In genomic region chr3:46932455-46933225, GRCh38 we compare ENCODE assay signal across 9 cellular contexts. TPM values are rescaled to one million over a fixed set of nuclear protein-coding genes. Genes with fewer than 3 reads are reported as not detected.
DNase-seq lines count a peak whose midpoint lies in the region; TF ChIP-seq lines count a peak whose summit lies in the region.
"Had no signal": no experiment of that assay in that cellular context is flagged by ENCODE, and none has a peak within 500 bp of the region (broad histone marks: within the 10 kb centered on the region; RNA-seq: fewer than 3 reads in every experiment).

No MANE protein-coding gene starts in this region.

- peak overlapping the region; percentile 82 for H3K4me2 ChIP-seq in OCI-LY7 (ENCODE audit: low read length)
- H3K4me2 ChIP-seq: KMS-11 had no signal

- peak overlapping the region; percentile 58 for H3K27ac Mint-ChIP-seq in endodermal cell

- no peak overlapping the region for H2AFZ ChIP-seq in OCI-LY7 (ENCODE audit: low read length)

- H3K4me1 ChIP-seq in OCI-LY7 (ENCODE audit: insufficient read depth, low read length, poor library complexity, severe bottlenecking) (peaks cover 83% of the 10 kb centered on the region), endodermal cell (ENCODE audit: control insufficient read depth, insufficient read depth, low read length) (peaks cover 11% of the 10 kb centered on the region), neutrophil (ENCODE audit: control insufficient read depth in 1 of 2, insufficient read depth in 1 of 2, low read depth in 1 of 2, low read length in 1 of 2) (peaks cover 97 to 100% of the 10 kb centered on the region in 2 experiments)

- H3K36me3 ChIP-seq in OCI-LY7 (ENCODE audit: insufficient read depth, low read length), result peaks cover 84% of the 10 kb centered on the region
- peaks cover 44% of the 10 kb centered on the region for H3K36me3 ChIP-seq in endodermal cell (ENCODE audit: control insufficient read depth, insufficient read depth, low read length)
- H3K36me3 ChIP-seq in neutrophil, result no peaks in the 10 kb centered on the region

- H3K4me1 Mint-ChIP-seq in endodermal cell, result peaks cover 20% of the 10 kb centered on the region

- H3K36me3 Mint-ChIP-seq in endodermal cell (ENCODE audit: low read depth), result peaks cover 21% of the 10 kb centered on the region

- no peak overlapping the region for H3K4me3 Mint-ChIP-seq in endodermal cell

- DNase-seq in OCI-LY7 (ENCODE audit: low spot score), result peak; percentile 68
- DNase-seq in endodermal cell, result no peak
- DNase-seq in islet precursor cell, result no peak
- no peak for DNase-seq in NCI-H226
- DNase-seq in NOMO-1 treated with DMSO at 0.1 percent for 48 hours (lab: John Stamatoyannopoulos, UW; ENCODE audit: unreplicated experiment), result no peak
- no peak for DNase-seq in GOT3 (lab: John Stamatoyannopoulos, UW)

- H3K9ac ChIP-seq in endodermal cell (ENCODE audit: extremely low read depth, low read length, poor library complexity, severe bottlenecking), result no peak overlapping the region
- H3K9ac ChIP-seq: KMS-11 had no signal

- H3K27me3 ChIP-seq in endodermal cell (ENCODE audit: control insufficient read depth, insufficient read depth, low read length, poor library complexity, severe bottlenecking) (no peaks in the 10 kb centered on the region), neutrophil (no peaks in the 10 kb centered on the region)

- no peaks in the 10 kb centered on the region for H3K9me2 ChIP-seq in OCI-LY7 (ENCODE audit: insufficient read depth, low read length)

- BruUV-seq in OCI-LY7 (replicated peaks; lab: Mats Ljungman, UMichigan), result no TSS peak

- CTCF ChIA-PET in OCI-LY7 (lab: Charles Lee; ENCODE audit: unreplicated experiment), result interaction anchor here (1.2 to 2.4 kb wide), 2 partner anchors 10 to 21 kb away, joined by 3 to 9 read pairs; no protein-coding TSS in a partner anchor

- peaks cover 86% of the 10 kb centered on the region for H3K79me2 ChIP-seq in OCI-LY7 (ENCODE audit: insufficient read depth, low read depth, low read length)

- WGBS in endodermal cell (ENCODE audit: insufficient coverage in 1 of 2, insufficient read length in 1 of 2), 2 experiments, result 96 to 100% methylated on average over 4 to 7 of the region's 7 CpGs

- TF ChIP-seq CTCF in C4-2B (conservative IDR thresholded peaks at IDR 0.05) (no peak), OCI-LY7 (conservative IDR thresholded peaks at IDR 0.05; ENCODE audit: low read length) (peak; percentile 56), endodermal cell (conservative IDR thresholded peaks at IDR 0.05) (peak; percentile 25), neutrophil (IDR thresholded peaks at IDR 0.05) (no peak)

- POLR2A ChIA-PET in OCI-LY7 (lab: Charles Lee), result interaction anchor here (0.8 to 3.6 kb wide), 7 partner anchors 9 to 35 kb away, joined by 3 to 13 read pairs (median 3); no protein-coding TSS in a partner anchor

- intact Hi-C loops in OCI-LY7 (cut with micrococcal nuclease; ENCODE audit: unreplicated experiment), result no loop called here

- H3K27ac ChIP-seq in C4-2B (peak overlapping the region; percentile 6; the same call in 1 of the 2 replicates), OCI-LY7 (ENCODE audit: low read depth, low read length, poor library complexity, severe bottlenecking) (peak overlapping the region; percentile 100), endodermal cell (ENCODE audit: low read depth, low read length) (no peak overlapping the region), neutrophil (peak overlapping the region; percentile 86)
- H3K27ac ChIP-seq: KMS-11 had no signal

- peaks cover 4% of the 10 kb centered on the region; the same call in 1 of the 2 replicates for H4K20me1 ChIP-seq in OCI-LY7 (ENCODE audit: insufficient read depth, low read length)

- H3K9me3 ChIP-seq in OCI-LY7 (ENCODE audit: low read length) (no peaks in the 10 kb centered on the region), endodermal cell (ENCODE audit: control insufficient read depth, low read length) (no peaks in the 10 kb centered on the region), neutrophil (no peaks in the 10 kb centered on the region)

- H3K4me3 ChIP-seq in OCI-LY7 (ENCODE audit: low read depth, low read length, poor library complexity, severe bottlenecking), result peak overlapping the region; percentile 20
- H3K4me3 ChIP-seq in endodermal cell (ENCODE audit: low read length), result no peak overlapping the region
- peak overlapping the region in 1 of 2 experiments; percentile 50 for H3K4me3 ChIP-seq in neutrophil (ENCODE audit: low read depth in 1 of 2, low read length in 1 of 2)

- no peaks in the 10 kb centered on the region for H3K9me3 Mint-ChIP-seq in endodermal cell

- H3K27me3 Mint-ChIP-seq in endodermal cell (ENCODE audit: insufficient read depth), result no peaks in the 10 kb centered on the region

RNA-seq across cellular contexts. Expression of gene CCDC12, which starts 43.9 kb away (rescaled TPM):
- 74.9 and 102 TPM in 2 replicates for total RNA-seq in OCI-LY7 (2014; rRNA removed; shearing (Covaris generic))
- total RNA-seq in OCI-LY7 (2022), result 107 and 116 TPM in 2 replicates
- 10 to 100 TPM; 46.7 to 47.8 TPM for total RNA-seq in endodermal cell
- polyA plus RNA-seq in endodermal cell (2013, experiment 1 of 2), result 44.4 TPM
- polyA plus RNA-seq in endodermal cell (2013, experiment 2 of 2), result 41.1 TPM

RNA-seq across cellular contexts. Expression of gene NBEAL2, which starts 46.8 kb away (rescaled TPM):
- total RNA-seq in OCI-LY7 (2014; rRNA removed; shearing (Covaris generic)), result 53.3 and 74.9 TPM in 2 replicates
- total RNA-seq in OCI-LY7 (2022), result 129 and 149 TPM in 2 replicates
- total RNA-seq in endodermal cell, result 10 to 100 TPM; 59.2 to 64.0 TPM
- 22.9 TPM for polyA plus RNA-seq in endodermal cell (2013, experiment 1 of 2)
- polyA plus RNA-seq in endodermal cell (2013, experiment 2 of 2), result 17.8 TPM

RNA-seq across cellular contexts. Expression of gene PTH1R, which starts 55.1 kb away (rescaled TPM):
- total RNA-seq in OCI-LY7 (2014; rRNA removed; shearing (Covaris generic)), result not detected in 2 replicates
- not detected in 2 replicates for total RNA-seq in OCI-LY7 (2022)
- 1 to 10 TPM in 1 of 2 donors, under 1 TPM in 1; 0.69 to 4.8 TPM for total RNA-seq in endodermal cell
- 5.2 TPM for polyA plus RNA-seq in endodermal cell (2013, experiment 1 of 2)
- 4.3 TPM for polyA plus RNA-seq in endodermal cell (2013, experiment 2 of 2)

Comparison
In these comparisons a context has a peak if more than half of its experiments do, and no peak if none do; other contexts are left out.
1. CTCF ChIP-seq: peak in OCI-LY7 (single experiment) and endodermal cell (single experiment); none in C4-2B (single experiment) and neutrophil (single experiment).